Comparison of ENCODE assay signal across 22 cellular contexts in genomic region chr17:2964028-2964356, GRCh38.
"Had no signal": no experiment of that assay in that cellular context is flagged by ENCODE, and none has a peak within 500 bp of the region (broad histone marks: within the 10 kb centered on the region; RNA-seq: fewer than 3 reads in every experiment).

No MANE protein-coding gene starts in this region.

- DNase-seq: activated B cell treated with CpG ODN at 0.5 μM for 24 hours; activated CD4-positive, alpha-beta T cell treated with anti-CD3 and anti-CD28 coated beads for 1 hour; activated CD4-positive, alpha-beta T cell treated with anti-CD3 and anti-CD28 coated beads, Interleukin-2, amount 10 ng/mL, durations not matched to agents 24 days and 14 days; activated CD4-positive, alpha-beta T cell treated with anti-CD3 and anti-CD28 coated beads, Interleukin-2, amount 50 U/mL, for 48 hours; activated CD8-positive, alpha-beta memory T cell treated with anti-CD3 and anti-CD28 coated beads, Interleukin-2, amount 10 ng/mL, durations not matched to agents 7 days and 5 days; activated effector memory CD4-positive, alpha-beta T cell treated with Interleukin-2 at 50 U/mL for 16 hours; activated naive CD4-positive, alpha-beta T cell; aorta; caudate nucleus; MM.1S; NCI-H1105; NCI-H1436; NCI-H1694 treated with DMSO at 0.1 percent for 48 hours; NCI-H2029 treated with DMSO at 0.1 percent for 48 hours; NCI-H446; NCI-H524; PC-3; SIG-M5; T-helper 17 cell; T-helper 9 cell had no signal

- FAIRE-seq: RCC 7860 had no signal

- H3K9me3 ChIP-seq: breast epithelium had no signal

- H3K4me1 ChIP-seq: breast epithelium had no signal

- ATAC-seq: activated CD8-positive, alpha-beta memory T cell treated with anti-CD3 and anti-CD28 coated beads, Interleukin-2, amount 10 ng/mL, durations not matched to agents 7 days and 5 days; PC-3; T-helper 17 cell had no signal

- H3K4me3 ChIP-seq: breast epithelium had no signal

- H3K27me3 ChIP-seq: breast epithelium had no signal

- H3K36me3 ChIP-seq: breast epithelium had no signal
